ENCODE assay signal across 22 cellular contexts in genomic region chr4:115969756-115970155, GRCh38.
"Had no signal": no experiment of that assay in that cellular context is flagged by ENCODE, and none has a peak within 500 bp of the region (broad histone marks: within the 10 kb centered on the region; RNA-seq: fewer than 3 reads in every experiment).

No MANE protein-coding gene starts in this region.

- ATAC-seq: heart left ventricle; left lobe of liver; natural killer cell treated with Interleukin-12 subunit alpha and Interleukin-12 subunit beta and Interleukin-15 and Interleukin-18, amount 100 ng/mL, for 72 hours; pancreas; psoas muscle; T-cell had no signal

- H3K27ac Mint-ChIP-seq: activated naive CD8-positive, alpha-beta T cell; activated T-cell treated with anti-CD3 and anti-CD28 coated beads, Interleukin-2, amount 50 U/mL, for 24 hours; activated T-helper 2 cell treated with anti-CD3 and anti-CD28 coated beads, Interferon-gamma antibody, Interleukin-2, Interleukin-4, amounts not matched to agents 10 μg/mL and 5 μg/mL and 100 μg/mL, durations not matched to agents 14 hours and 24 hours and 36 hours; natural killer cell treated with Interleukin-12 subunit alpha and Interleukin-12 subunit beta and Interleukin-15 and Interleukin-18, amount 100 ng/mL, for 72 hours; T-cell; T-helper 2 cell treated with Interferon-gamma antibody and Interleukin-4, amounts not matched to agents 5 μg/mL and 100 μg/mL, for 36 hours had no signal

- H3K27me3 ChIP-seq: adrenal gland, ascending aorta, heart left ventricle, pancreas, right atrium auricular region, upper lobe of left lung had no signal

- DNase-seq: activated CD8-positive, alpha-beta memory T cell treated with anti-CD3 and anti-CD28 coated beads, Interleukin-2, amount 50 U/mL, for 4 hours; activated naive CD4-positive, alpha-beta T cell; activated T-cell treated with anti-CD3 and anti-CD28 coated beads, Interleukin-2, amount 50 U/mL, for 24 hours; adrenal gland; cerebellar nuclear complex; heart left ventricle; pancreas; psoas muscle; stimulated activated CD4-positive, alpha-beta T cell treated with anti-CD3 and anti-CD28 coated beads, Interleukin-4, amount 100 ng/mL, for 24 hours; stimulated activated naive CD4-positive, alpha-beta T cell treated with Interleukin-2 at 50 U/mL for 16 hours; T-cell; upper lobe of left lung had no signal

- H3K4me3 ChIP-seq: adrenal gland, ascending aorta, coronary artery, heart left ventricle, pancreas, psoas muscle, right atrium auricular region, thoracic aorta, upper lobe of left lung had no signal

- H3K4me3 Mint-ChIP-seq: activated naive CD8-positive, alpha-beta T cell; activated T-cell treated with anti-CD3 and anti-CD28 coated beads, Interleukin-2, amount 50 U/mL, for 24 hours; natural killer cell treated with Interleukin-12 subunit alpha and Interleukin-12 subunit beta and Interleukin-15 and Interleukin-18, amount 100 ng/mL, for 72 hours; T-cell; T-helper 2 cell treated with Interferon-gamma antibody and Interleukin-4, amounts not matched to agents 5 μg/mL and 100 μg/mL, for 36 hours had no signal

- H3K9me3 ChIP-seq: adrenal gland, ascending aorta, pancreas, psoas muscle, right atrium auricular region, thoracic aorta had no signal

- H3K27ac ChIP-seq: adrenal gland, ascending aorta, coronary artery, epithelial cell of prostate, heart left ventricle, pancreas, psoas muscle, right atrium auricular region, thoracic aorta, upper lobe of left lung had no signal

- H3K36me3 Mint-ChIP-seq: activated naive CD8-positive, alpha-beta T cell; natural killer cell treated with Interleukin-12 subunit alpha and Interleukin-12 subunit beta and Interleukin-15 and Interleukin-18, amount 100 ng/mL, for 72 hours; T-cell had no signal

- H3K4me1 ChIP-seq: adrenal gland, ascending aorta, heart left ventricle, pancreas, psoas muscle, right atrium auricular region, upper lobe of left lung had no signal

- H3K27me3 Mint-ChIP-seq: activated naive CD8-positive, alpha-beta T cell; activated T-cell treated with anti-CD3 and anti-CD28 coated beads, Interleukin-2, amount 50 U/mL, for 24 hours; natural killer cell treated with Interleukin-12 subunit alpha and Interleukin-12 subunit beta and Interleukin-15 and Interleukin-18, amount 100 ng/mL, for 72 hours; T-cell had no signal

- H3K9me3 Mint-ChIP-seq: activated T-cell treated with anti-CD3 and anti-CD28 coated beads, Interleukin-2, amount 50 U/mL, for 24 hours; activated T-helper 2 cell treated with anti-CD3 and anti-CD28 coated beads, Interferon-gamma antibody, Interleukin-2, Interleukin-4, amounts not matched to agents 10 μg/mL and 5 μg/mL and 100 μg/mL, durations not matched to agents 14 hours and 24 hours and 36 hours; T-helper 2 cell treated with Interferon-gamma antibody and Interleukin-4, amounts not matched to agents 5 μg/mL and 100 μg/mL, for 36 hours had no signal

- H3K36me3 ChIP-seq: adrenal gland, ascending aorta, heart left ventricle, pancreas, right atrium auricular region, thoracic aorta, upper lobe of left lung had no signal

- H3K4me1 Mint-ChIP-seq: T-cell had no signal
